In the genomic region with DNA sequence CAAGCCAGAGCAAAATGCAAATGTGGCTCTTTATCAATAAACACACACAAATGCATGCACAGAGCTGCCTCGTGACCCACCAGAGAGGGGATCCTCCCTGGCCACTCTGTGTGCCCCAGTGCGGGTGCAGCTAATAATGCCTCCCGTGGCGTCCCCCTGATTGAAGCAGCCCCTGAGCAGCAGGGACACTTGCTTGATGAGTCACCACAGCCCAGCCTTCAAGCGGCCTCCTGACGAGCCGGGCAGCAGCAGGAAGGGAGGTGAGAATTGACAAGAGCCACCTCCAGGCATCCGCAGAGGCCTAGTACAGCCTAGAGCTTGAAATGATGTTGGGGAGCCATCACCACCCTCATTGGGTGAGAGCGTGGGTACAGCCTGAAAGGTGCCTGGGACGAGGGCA, we compare ENCODE assay signal across 17 cellular contexts.
DNase-seq lines count a peak whose midpoint lies in the region; ATAC-seq and TF ChIP-seq lines count a peak whose summit lies in the region.
"Had no signal": no experiment of that assay in that cellular context is flagged by ENCODE, and none has a peak within 500 bp of the region (broad histone marks: within the 10 kb centered on the region; RNA-seq: fewer than 3 reads in every experiment).

No MANE protein-coding gene starts in this region.

- H3K23ac ChIP-seq in mesenchymal stem cell (ENCODE audit: low read length in 2 of 2) = no peak overlapping the region

- H3K4me3 Mint-ChIP-seq in CD8-positive, alpha-beta memory T cell = peak overlapping the region in 6 of 7 donors; percentile 10 to 79 (median 64)
- H3K4me3 Mint-ChIP-seq in activated naive CD8-positive, alpha-beta T cell = peak overlapping the region; percentile 23
- no peak overlapping the region for H3K4me3 Mint-ChIP-seq in neural progenitor cell
- H3K4me3 Mint-ChIP-seq: B cell had no signal

- H3K9me3 Mint-ChIP-seq in CD8-positive, alpha-beta memory T cell = peaks cover 0 to 3% (median 0%) of the 10 kb centered on the region in 5 donors
- H3K9me3 Mint-ChIP-seq in activated naive CD8-positive, alpha-beta T cell (ENCODE audit: low read depth) = no peaks in the 10 kb centered on the region
- no peaks in the 10 kb centered on the region for H3K9me3 Mint-ChIP-seq in neural progenitor cell

- no peak overlapping the region for H3K4ac ChIP-seq in mesenchymal stem cell (ENCODE audit: low read depth in 1 of 2, low read length in 2 of 2)

- peaks cover 39% of the 10 kb centered on the region for H4K20me1 ChIP-seq in neural progenitor cell (ENCODE audit: low read depth)

- no peak for TF ChIP-seq CTCF in neural progenitor cell (IDR thresholded peaks at IDR 0.05)

- H2BK5ac ChIP-seq in mesenchymal stem cell (ENCODE audit: low read depth, low read length, poor library complexity, severe bottlenecking) = no peak overlapping the region

- peaks cover 86 to 94% (median 88%) of the 10 kb centered on the region in 3 donors for H3K4me1 Mint-ChIP-seq in CD8-positive, alpha-beta memory T cell
- H3K4me1 Mint-ChIP-seq in activated naive CD8-positive, alpha-beta T cell (ENCODE audit: low read depth) = peaks cover 92% of the 10 kb centered on the region
- H3K4me1 Mint-ChIP-seq in neural progenitor cell = peaks cover 63% of the 10 kb centered on the region

- H3K27ac ChIP-seq in CD8-positive, alpha-beta memory T cell (ENCODE audit: low read depth, low read length) = no peak overlapping the region
- no peak overlapping the region for H3K27ac ChIP-seq in mesenchymal stem cell (ENCODE audit: low read length, poor library complexity, severe bottlenecking)
- H3K27ac ChIP-seq in neural progenitor cell = no peak overlapping the region
- H3K27ac ChIP-seq: prostate gland, vagina had no signal

- peaks cover 3 to 8% (median 8%) of the 10 kb centered on the region in 3 donors for H3K36me3 Mint-ChIP-seq in CD8-positive, alpha-beta memory T cell
- peaks cover 3% of the 10 kb centered on the region for H3K36me3 Mint-ChIP-seq in activated naive CD8-positive, alpha-beta T cell
- H3K36me3 Mint-ChIP-seq in neural progenitor cell = peaks cover 30% of the 10 kb centered on the region

- H3K27ac Mint-ChIP-seq in CD8-positive, alpha-beta memory T cell = peak overlapping the region; percentile 77 to 98 (median 95)
- peak overlapping the region; percentile 67 for H3K27ac Mint-ChIP-seq in activated naive CD8-positive, alpha-beta T cell
- H3K27ac Mint-ChIP-seq in neural progenitor cell = no peak overlapping the region

- H3K4me2 ChIP-seq in mesenchymal stem cell (ENCODE audit: low read length, poor library complexity, severe bottlenecking) (no peak overlapping the region), neural progenitor cell (no peak overlapping the region)

- CTCF ChIA-PET in CD8-positive, alpha-beta memory T cell (lab: Charles Lee) = interaction anchor here (1.4 to 10.8 kb wide), 2 partner anchors 70 to 182 kb away, joined by 3 to 79 read pairs; no protein-coding TSS in a partner anchor

- peaks cover 0 to 3% of the 10 kb centered on the region in 2 donors for H3K27me3 Mint-ChIP-seq in CD8-positive, alpha-beta memory T cell
- H3K27me3 Mint-ChIP-seq in activated naive CD8-positive, alpha-beta T cell = no peaks in the 10 kb centered on the region
- peaks cover 8% of the 10 kb centered on the region for H3K27me3 Mint-ChIP-seq in neural progenitor cell (ENCODE audit: insufficient read depth, low read depth)
- H3K27me3 Mint-ChIP-seq: B cell had no signal

- H2BK120ac ChIP-seq in mesenchymal stem cell (ENCODE audit: low read depth, low read length) = no peak overlapping the region

- H3K4me1 ChIP-seq in CD8-positive, alpha-beta memory T cell (ENCODE audit: insufficient read depth, low read length) = peaks cover 89% of the 10 kb centered on the region
- H3K4me1 ChIP-seq in mesenchymal stem cell (ENCODE audit: control insufficient read depth, insufficient read depth, low read depth, low read length) (peaks cover 21% of the 10 kb centered on the region), neural progenitor cell (peaks cover 42% of the 10 kb centered on the region)

- H2BK15ac ChIP-seq in mesenchymal stem cell (ENCODE audit: low read depth, poor library complexity, severe bottlenecking) = no peak overlapping the region

- H3K18ac ChIP-seq in mesenchymal stem cell (ENCODE audit: low read depth in 1 of 2, low read length in 2 of 2) = peak overlapping the region in 1 of 2 experiments; percentile 32

- no peak overlapping the region for H2BK12ac ChIP-seq in mesenchymal stem cell (ENCODE audit: low read length in 2 of 2)

- ATAC-seq in left lobe of liver (no peak), GM21528 (IDR thresholded peaks at IDR 0.05; ENCODE audit: low FRiP score, unreplicated experiment) (no peak)

- peak overlapping the region; percentile 14 for H4K91ac ChIP-seq in mesenchymal stem cell (ENCODE audit: low read length)

- 59% methylated on average over 10 of the region's 10 CpGs for WGBS in mesenchymal stem cell

- H3K14ac ChIP-seq in mesenchymal stem cell (ENCODE audit: low read length in 2 of 2) = no peak overlapping the region

- no peaks in the 10 kb centered on the region for H3K9me3 ChIP-seq in CD8-positive, alpha-beta memory T cell (ENCODE audit: low read length)
- H3K9me3 ChIP-seq in mesenchymal stem cell (ENCODE audit: control insufficient read depth, low read length) (no peaks in the 10 kb centered on the region), neural progenitor cell (ENCODE audit: low read depth) (no peaks in the 10 kb centered on the region)
- H3K9me3 ChIP-seq: prostate gland, vagina had no signal

- no peak overlapping the region for H2AK5ac ChIP-seq in mesenchymal stem cell (ENCODE audit: low read length, severe bottlenecking)

- H3F3A ChIP-seq in neural progenitor cell (ENCODE audit: low read depth) = peaks cover 14% of the 10 kb centered on the region

- no peaks in the 10 kb centered on the region for H3K27me3 ChIP-seq in CD8-positive, alpha-beta memory T cell (ENCODE audit: insufficient read depth, low read length, poor library complexity, severe bottlenecking)
- no peaks in the 10 kb centered on the region for H3K27me3 ChIP-seq in mesenchymal stem cell (ENCODE audit: control insufficient read depth in 1 of 2, insufficient read depth in 1 of 2, low read length in 2 of 2)
- H3K27me3 ChIP-seq in neural progenitor cell = no peaks in the 10 kb centered on the region
- H3K27me3 ChIP-seq: vagina had no signal

- no peak overlapping the region for H2AFZ ChIP-seq in mesenchymal stem cell (ENCODE audit: low read depth, low read length)
- no peak overlapping the region for H2AFZ ChIP-seq in neural progenitor cell (replicated peaks)

- H3K36me3 ChIP-seq in CD8-positive, alpha-beta memory T cell (ENCODE audit: insufficient read depth, low read length) = no peaks in the 10 kb centered on the region
- H3K36me3 ChIP-seq in mesenchymal stem cell (ENCODE audit: control insufficient read depth in 1 of 2, insufficient read depth in 2 of 2, low read depth in 1 of 2, low read length in 2 of 2) = peaks cover 0 to 3% of the 10 kb centered on the region in 2 experiments
- no peaks in the 10 kb centered on the region for H3K36me3 ChIP-seq in neural progenitor cell
- H3K36me3 ChIP-seq: prostate gland, vagina had no signal

- DNase-seq in A172 (ENCODE audit: low spot score) (peak; percentile 30), mesenchymal stem cell (peak; percentile 59), DMS 273 (lab: John Stamatoyannopoulos, UW; ENCODE audit: unreplicated experiment) (no peak), neural progenitor cell (ENCODE audit: low spot score) (no peak), left lobe of liver (ENCODE audit: low spot score) (no peak)
- DNase-seq in CD8-positive, alpha-beta memory T cell = peak in 4 of 5 donors; percentile 16 to 60 (median 24)
- DNase-seq: effector CD8-positive, alpha-beta T cell; GOT3; NCI-H1105 treated with DMSO at 0.1 percent for 48 hours; NCI-H524; stimulated activated CD4-positive, alpha-beta T cell treated with anti-CD3 and anti-CD28 coated beads, Interleukin-1b, Interleukin-23, amount 100 ng/mL, for 48 hours; T1000 had no signal

- peaks cover 3% of the 10 kb centered on the region for H3K79me1 ChIP-seq in mesenchymal stem cell (replicated peaks; ENCODE audit: low read length, poor library complexity, severe bottlenecking)

- peaks cover 4% of the 10 kb centered on the region for H3K79me2 ChIP-seq in neural progenitor cell (ENCODE audit: low read depth)

- POLR2A ChIA-PET in CD8-positive, alpha-beta memory T cell (lab: Charles Lee) = interaction anchor here (0.6 to 1.3 kb wide), 3 partner anchors 71 to 951 kb away, joined by 3 to 6 read pairs (median 3); no protein-coding TSS in a partner anchor

- H4K8ac ChIP-seq in mesenchymal stem cell (ENCODE audit: low read length) = peak overlapping the region; percentile 1

- no peak overlapping the region for H3K9ac ChIP-seq in mesenchymal stem cell (ENCODE audit: low read length)
- H3K9ac ChIP-seq in neural progenitor cell = no peak overlapping the region

- H3K4me3 ChIP-seq in CD8-positive, alpha-beta memory T cell (ENCODE audit: low read length) = peak overlapping the region; percentile 51
- no peak overlapping the region for H3K4me3 ChIP-seq in mesenchymal stem cell (ENCODE audit: insufficient read depth in 1 of 2, low read depth in 1 of 2, low read length in 2 of 2)
- no peak overlapping the region for H3K4me3 ChIP-seq in neural progenitor cell
- H3K4me3 ChIP-seq: prostate gland, vagina had no signal

Comparison
In these comparisons a context has a peak if more than half of its experiments do, and no peak if none do; other contexts are left out.
1. DNase-seq: peak in A172 (single experiment), CD8-positive, alpha-beta memory T cell (4 of 5) and mesenchymal stem cell (single experiment); none in DMS 273 (single experiment), neural progenitor cell (single experiment) and left lobe of liver (single experiment).